ENCODE assay signal across 27 cellular contexts in genomic region chr15:89797678-89798201, GRCh38. TPM values are rescaled to one million over a fixed set of nuclear protein-coding genes. Genes with fewer than 3 reads are reported as not detected.
"Had no signal": no experiment of that assay in that cellular context is flagged by ENCODE, and none has a peak within 500 bp of the region (broad histone marks: within the 10 kb centered on the region; RNA-seq: fewer than 3 reads in every experiment).

No MANE protein-coding gene starts in this region.

- H3K27me3 ChIP-seq: heart left ventricle, pancreas, testis, tibial nerve, upper lobe of right lung, vagina had no signal

- H3K9me3 ChIP-seq: pancreas, prostate gland, testis, upper lobe of right lung, vagina had no signal

- DNase-seq: effector CD4-positive, alpha-beta T cell; endodermal cell; heart left ventricle; hippocampal formation; mammary epithelial cell; naive thymus-derived CD4-positive, alpha-beta T cell; nucleus accumbens; sigmoid colon; stimulated activated CD4-positive, alpha-beta T cell treated with anti-CD3 and anti-CD28 coated beads, Interleukin-2, amount 100 ng/mL, for 48 hours; testis; upper lobe of right lung had no signal

- H3K27ac ChIP-seq: coronary artery, heart left ventricle, pancreas, prostate gland, sigmoid colon, skin epidermis, testis, tibial nerve, upper lobe of right lung, vagina had no signal

- H3K36me3 ChIP-seq: sigmoid colon, upper lobe of right lung had no signal

- H3K27ac Mint-ChIP-seq: endodermal cell; naive thymus-derived CD4-positive, alpha-beta T cell; stimulated activated naive CD8-positive, alpha-beta T cell treated with anti-CD3 and anti-CD28 coated beads, Interleukin-15, Interleukin-2, amounts not matched to agents 100 ng/mL and 50 ng/mL, for 24 hours had no signal

- H3K4me1 ChIP-seq: prostate gland, sigmoid colon, testis, vagina had no signal

- H3K27me3 Mint-ChIP-seq: stimulated activated naive CD8-positive, alpha-beta T cell treated with anti-CD3 and anti-CD28 coated beads, Interleukin-15, Interleukin-2, amounts not matched to agents 100 ng/mL and 50 ng/mL, for 24 hours had no signal

- H3K4me1 Mint-ChIP-seq: endodermal cell had no signal

- FAIRE-seq: frontal cortex, islet of Langerhans, pancreas had no signal

- H3K4me3 Mint-ChIP-seq: endodermal cell; naive thymus-derived CD4-positive, alpha-beta T cell; stimulated activated naive CD8-positive, alpha-beta T cell treated with anti-CD3 and anti-CD28 coated beads, Interleukin-15, Interleukin-2, amounts not matched to agents 100 ng/mL and 50 ng/mL, for 24 hours had no signal

- ATAC-seq: heart left ventricle; left lobe of liver; naive thymus-derived CD4-positive, alpha-beta T cell; pancreas; upper lobe of right lung had no signal

- H3K4me3 ChIP-seq: coronary artery, heart left ventricle, pancreas, prostate gland, sigmoid colon, skin epidermis, testis, tibial nerve, upper lobe of right lung, vagina had no signal

RNA-seq across cellular contexts. Expression of gene ANPEP, which starts 16.9 kb away (rescaled TPM):
- polyA plus RNA-seq: neural cell had no signal

RNA-seq across cellular contexts. Expression of gene MESP2, which starts 21.6 kb away (rescaled TPM):
- total RNA-seq: dermis microvascular lymphatic vessel endothelial cell; frontal cortex; glomerular endothelial cell; mononuclear cell; naive thymus-derived CD4-positive, alpha-beta T cell; renal cortical epithelial cell; sigmoid colon; upper lobe of right lung; vagina had no signal
- polyA plus RNA-seq: fibroblast of lung; naive thymus-derived CD4-positive, alpha-beta T cell; neural cell had no signal

RNA-seq across cellular contexts. Expression of gene MESP1, which starts 46.7 kb away (rescaled TPM):
- total RNA-seq: mononuclear cell had no signal
- polyA plus RNA-seq: fibroblast of lung, mammary epithelial cell had no signal
